In genomic region chr2:240914645-240915525, GRCh38 we compare ENCODE assay signal across 1 cellular context.
TF ChIP-seq lines count a peak whose summit lies in the region.

No MANE protein-coding gene starts in this region.

TF ChIP-seq in IMR-90, 13 proteins besides CTCF, POLR2A, EP300 and RAD21:
- TF ChIP-seq, protein P1, sequence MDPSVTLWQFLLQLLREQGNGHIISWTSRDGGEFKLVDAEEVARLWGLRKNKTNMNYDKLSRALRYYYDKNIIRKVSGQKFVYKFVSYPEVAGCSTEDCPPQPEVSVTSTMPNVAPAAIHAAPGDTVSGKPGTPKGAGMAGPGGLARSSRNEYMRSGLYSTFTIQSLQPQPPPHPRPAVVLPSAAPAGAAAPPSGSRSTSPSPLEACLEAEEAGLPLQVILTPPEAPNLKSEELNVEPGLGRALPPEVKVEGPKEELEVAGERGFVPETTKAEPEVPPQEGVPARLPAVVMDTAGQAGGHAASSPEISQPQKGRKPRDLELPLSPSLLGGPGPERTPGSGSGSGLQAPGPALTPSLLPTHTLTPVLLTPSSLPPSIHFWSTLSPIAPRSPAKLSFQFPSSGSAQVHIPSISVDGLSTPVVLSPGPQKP (IDR thresholded peaks at IDR 0.05; ENCODE audit: borderline replicate concordance, low read depth, low read length): no peak
- TF ChIP-seq SMC3 (IDR thresholded peaks at IDR 0.05; ENCODE audit: low read depth, low read length): no peak
- no peak for TF ChIP-seq CHD1 (IDR thresholded peaks at IDR 0.05; ENCODE audit: low read depth, low read length)
- TF ChIP-seq RCOR1 (IDR thresholded peaks at IDR 0.05; ENCODE audit: insufficient replicate concordance, low read length): no peak
- TF ChIP-seq CEBPB (IDR thresholded peaks at IDR 0.05; ENCODE audit: low read depth, low read length): no peak
- no peak for TF ChIP-seq MAFK (IDR thresholded peaks at IDR 0.05; ENCODE audit: low read depth, low read length)
